In the genomic region with DNA sequence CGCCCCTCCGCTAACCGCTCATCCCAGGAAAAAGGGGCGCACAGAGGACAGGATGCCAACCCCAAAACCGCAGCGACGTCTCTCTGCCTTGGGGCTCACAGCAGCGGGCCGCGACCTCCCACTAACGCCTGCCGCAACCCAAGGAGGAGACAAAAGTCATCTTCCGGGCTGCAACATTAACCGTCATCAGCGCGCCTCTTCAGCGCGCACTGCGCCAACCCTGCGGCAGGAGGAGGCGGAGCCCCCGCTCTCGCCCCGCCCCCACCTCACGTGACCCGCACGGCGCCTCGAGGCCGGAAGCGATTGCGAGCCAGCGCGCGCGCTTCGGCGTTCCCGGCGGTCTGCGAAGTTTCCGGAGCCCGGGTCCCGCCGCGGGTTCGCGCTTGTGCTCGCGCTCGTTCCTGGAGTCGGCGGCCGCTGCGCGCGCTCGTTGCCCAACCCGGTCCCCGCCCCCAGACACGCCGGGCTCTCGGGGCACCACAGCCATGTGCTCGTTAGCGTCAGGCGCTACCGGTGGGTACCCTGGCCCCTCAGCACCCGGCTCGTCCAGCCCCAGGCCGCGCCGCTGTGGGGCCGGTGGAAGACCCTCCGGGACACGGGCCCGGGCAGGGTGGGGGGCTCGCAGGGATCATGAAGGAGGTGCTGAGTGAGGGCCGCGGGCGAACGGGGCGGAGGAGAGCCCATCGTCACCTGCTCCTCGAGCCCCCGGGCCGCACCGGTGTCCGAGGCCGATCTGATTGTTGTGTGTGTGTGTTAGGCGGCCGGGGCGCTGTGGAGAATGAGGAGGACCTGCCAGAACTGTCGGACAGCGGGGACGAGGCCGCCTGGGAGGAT, we compare ENCODE assay signal across 8 cellular contexts. TPM values are rescaled to one million over a fixed set of nuclear protein-coding genes. Genes with fewer than 3 reads are reported as not detected.
DNase-seq lines count a peak whose midpoint lies in the region; ATAC-seq and TF ChIP-seq lines count a peak whose summit lies in the region.

A gene (plus strand): TSS at position 455 of the 834 bp plus-strand sequence. CDS start 31 bp downstream, at position 486.

- peak; percentile 76 for ATAC-seq in HG03457 (IDR thresholded peaks at IDR 0.05; ENCODE audit: unreplicated experiment)

- H3K4me3 ChIP-seq in BJ (ENCODE audit: low read depth, low read length) (peak within 1 kb of the TSS; percentile 98), kidney epithelial cell (ENCODE audit: low read depth, low read length) (peak within 1 kb of the TSS; percentile 85)

- DNase-seq in BJ (ENCODE audit: low read depth) (peak; percentile 66), GM19240 (ENCODE audit: insufficient read length, low spot score) (peak; percentile 76), NCI-H510A treated with DMSO at 0.1 percent for 48 hours (lab: John Stamatoyannopoulos, UW) (peak; percentile 81), cerebellum (ENCODE audit: low spot score) (peak; percentile 94), kidney epithelial cell (ENCODE audit: low read depth) (peak; percentile 69)
- peak; percentile 92 to 94 for DNase-seq in activated CD4-positive, alpha-beta T cell treated with anti-CD3 and anti-CD28 coated beads for 24 hours (ENCODE audit: low read depth in 2 of 2)
- peak; percentile 97 for DNase-seq in stimulated activated CD4-positive, alpha-beta T cell treated with anti-CD3 and anti-CD28 coated beads, Interleukin-15, amount 100 ng/mL, for 24 hours

- POLR2A ChIA-PET in BJ (lab: Charles Lee): no interaction called here

- CTCF ChIA-PET in BJ (lab: Yijun Ruan, JAX): interaction anchor here (0.6 to 1.9 kb wide), 8 partner anchors 9 to 222 kb away, joined by 3 to 13 read pairs (median 5); no protein-coding TSS in a partner anchor

- no peaks in the 10 kb centered on the region; the same call in 1 of the 2 replicates for H3K36me3 ChIP-seq in BJ (ENCODE audit: control insufficient read depth, insufficient read depth, low read length)
- no peaks in the 10 kb centered on the region for H3K36me3 ChIP-seq in kidney epithelial cell (ENCODE audit: control insufficient read depth, insufficient read depth, low read length)

- TF ChIP-seq CTCF in BJ (IDR thresholded peaks at IDR 0.05; ENCODE audit: insufficient read depth, low read depth, low read length): no peak; the same call in none of the 2 replicates
- TF ChIP-seq CTCF in kidney epithelial cell (IDR thresholded peaks at IDR 0.05; ENCODE audit: insufficient read depth, low read length, poor library complexity, severe bottlenecking): peak; percentile 97

- H3K27me3 ChIP-seq in BJ (ENCODE audit: control insufficient read depth, insufficient read depth, low read length) (no peaks in the 10 kb centered on the region), kidney epithelial cell (ENCODE audit: control insufficient read depth, insufficient read depth, low read length) (no peaks in the 10 kb centered on the region)

RNA-seq across cellular contexts. Expression of the gene that starts here (rescaled TPM):
- polyA plus RNA-seq in BJ (2011; rRNA removed): 5.6 and 11.4 TPM in 2 replicates
- 4.8 and 6.2 TPM in 2 replicates for polyA minus RNA-seq in BJ (2011; rRNA and poly(A)+ RNA removed)
- total RNA-seq in cerebellum (21.2 TPM), kidney epithelial cell (13.9 and 15.0 TPM in 2 replicates)

Comparison
In these comparisons a context has a peak if more than half of its experiments do, and no peak if none do; other contexts are left out.
1. Peak in every context shown above with its lines: DNase-seq, ATAC-seq and H3K4me3 ChIP-seq.